Comparison of ENCODE assay signal across 15 cellular contexts in genomic region chr13:71801781-71802180, GRCh38.
DNase-seq lines count a peak whose midpoint lies in the region; ATAC-seq and TF ChIP-seq lines count a peak whose summit lies in the region.
"Had no signal": no experiment of that assay in that cellular context is flagged by ENCODE, and none has a peak within 500 bp of the region (broad histone marks: within the 10 kb centered on the region; RNA-seq: fewer than 3 reads in every experiment).

No MANE protein-coding gene starts in this region.

- DNase-seq in DMS 273 treated with DMSO at 0.1 percent for 48 hours (lab: John Stamatoyannopoulos, UW) (peak; percentile 87), NCI-H1417 treated with DMSO at 0.1 percent for 48 hours (lab: John Stamatoyannopoulos, UW) (peak; percentile 97), NCI-H748 treated with DMSO at 0.1 percent for 48 hours (lab: John Stamatoyannopoulos, UW) (peak; percentile 89), OCI-M2 (lab: John Stamatoyannopoulos, UW; ENCODE audit: unreplicated experiment) (no peak), AG20443 (ENCODE audit: low spot score) (no peak)
- no peak for DNase-seq in effector memory CD8-positive, alpha-beta T cell
- DNase-seq: central memory CD4-positive, alpha-beta T cell; effector memory CD4-positive, alpha-beta T cell; HCEC 1CT; mesenchymal stem cell; right cardiac atrium; stimulated activated CD4-positive, alpha-beta T cell treated with anti-CD3 and anti-CD28 coated beads, Interleukin-1b, Interleukin-23, amount 100 ng/mL, for 48 hours had no signal

- H3K36me3 Mint-ChIP-seq in nephron (ENCODE audit: low read depth) = peaks cover 3% of the 10 kb centered on the region
- no peaks in the 10 kb centered on the region for H3K36me3 Mint-ChIP-seq in activated T-helper 17 cell treated with anti-CD3 and anti-CD28 coated beads, Interleukin-2, amount 50 U/mL, for 72 hours (ENCODE audit: low read depth)
- no peaks in the 10 kb centered on the region for H3K36me3 Mint-ChIP-seq in effector memory CD8-positive, alpha-beta T cell (ENCODE audit: insufficient read depth)

- no peak for ATAC-seq in activated T-helper 17 cell treated with anti-CD3 and anti-CD28 coated beads, Interleukin-2, amount 50 U/mL, for 72 hours (replicated peaks)
- no peak for ATAC-seq in effector memory CD8-positive, alpha-beta T cell (replicated peaks)
- ATAC-seq: right cardiac atrium had no signal

- peaks cover 24% of the 10 kb centered on the region for H3K4me1 Mint-ChIP-seq in nephron
- H3K4me1 Mint-ChIP-seq in activated T-helper 17 cell treated with anti-CD3 and anti-CD28 coated beads, Interleukin-2, amount 50 U/mL, for 72 hours = no peaks in the 10 kb centered on the region
- H3K4me1 Mint-ChIP-seq in effector memory CD8-positive, alpha-beta T cell (ENCODE audit: low read depth in 2 of 2) = no peaks in the 10 kb centered on the region

- no peaks in the 10 kb centered on the region for H3K9me3 Mint-ChIP-seq in nephron
- H3K9me3 Mint-ChIP-seq in activated T-helper 17 cell treated with anti-CD3 and anti-CD28 coated beads, Interleukin-2, amount 50 U/mL, for 72 hours = no peaks in the 10 kb centered on the region
- no peaks in the 10 kb centered on the region for H3K9me3 Mint-ChIP-seq in effector memory CD8-positive, alpha-beta T cell
- H3K9me3 Mint-ChIP-seq: neural crest cell had no signal

- peak overlapping the region in 1 of 3 experiments; percentile 19 for H3K4me3 Mint-ChIP-seq in nephron
- H3K4me3 Mint-ChIP-seq in activated T-helper 17 cell treated with anti-CD3 and anti-CD28 coated beads, Interleukin-2, amount 50 U/mL, for 72 hours = no peak overlapping the region
- H3K4me3 Mint-ChIP-seq in effector memory CD8-positive, alpha-beta T cell = no peak overlapping the region
- H3K4me3 Mint-ChIP-seq: neural crest cell had no signal

- no peak for TF ChIP-seq CTCF in nephron (IDR thresholded peaks at IDR 0.05; ENCODE audit: unreplicated experiment in 3 of 3)

- peak overlapping the region; percentile 45 to 85 (median 57) for H3K27ac Mint-ChIP-seq in nephron
- no peak overlapping the region for H3K27ac Mint-ChIP-seq in activated T-helper 17 cell treated with anti-CD3 and anti-CD28 coated beads, Interleukin-2, amount 50 U/mL, for 72 hours
- H3K27ac Mint-ChIP-seq in effector memory CD8-positive, alpha-beta T cell = no peak overlapping the region

- no peaks in the 10 kb centered on the region for H3K27me3 Mint-ChIP-seq in nephron (ENCODE audit: low read depth)
- no peaks in the 10 kb centered on the region for H3K27me3 Mint-ChIP-seq in activated T-helper 17 cell treated with anti-CD3 and anti-CD28 coated beads, Interleukin-2, amount 50 U/mL, for 72 hours
- H3K27me3 Mint-ChIP-seq in effector memory CD8-positive, alpha-beta T cell = no peaks in the 10 kb centered on the region

Comparison
In these comparisons a context has a peak if more than half of its experiments do, and no peak if none do; other contexts are left out.
1. DNase-seq: peak in DMS 273 treated with DMSO at 0.1 percent for 48 hours (single experiment), NCI-H1417 treated with DMSO at 0.1 percent for 48 hours (single experiment) and NCI-H748 treated with DMSO at 0.1 percent for 48 hours (single experiment); none in OCI-M2 (single experiment), effector memory CD8-positive, alpha-beta T cell (0 of 3) and AG20443 (single experiment).
2. H3K27ac Mint-ChIP-seq: peak in nephron (3 of 3); none in activated T-helper 17 cell treated with anti-CD3 and anti-CD28 coated beads, Interleukin-2, amount 50 U/mL, for 72 hours (single experiment) and effector memory CD8-positive, alpha-beta T cell (0 of 2).